In genomic region chr5:76723266-76723665, GRCh38 we compare ENCODE assay signal across 21 cellular contexts. TPM values are rescaled to one million over a fixed set of nuclear protein-coding genes. Genes with fewer than 3 reads are reported as not detected.
DNase-seq lines count a peak whose midpoint lies in the region; ATAC-seq, FAIRE-seq and TF ChIP-seq lines count a peak whose summit lies in the region.
"Had no signal": no experiment of that assay in that cellular context is flagged by ENCODE, and none has a peak within 500 bp of the region (broad histone marks: within the 10 kb centered on the region; RNA-seq: fewer than 3 reads in every experiment).

No MANE protein-coding gene starts in this region.

- H3K4me3 Mint-ChIP-seq in T-helper 17 cell (no peak overlapping the region), chondrocyte (ENCODE audit: unreplicated experiment) (no peak overlapping the region), osteocyte (ENCODE audit: unreplicated experiment) (no peak overlapping the region)

- no peak overlapping the region for H3K27ac ChIP-seq in HEK293 (ENCODE audit: extremely low read depth, low read depth, low read length)

- peaks cover 0 to 7% of the 10 kb centered on the region in 2 experiments; a peak in 2 of 3 replicates for H3K36me3 ChIP-seq in HEK293 (ENCODE audit: control insufficient read depth in 2 of 2, insufficient read depth in 1 of 2, low read length in 2 of 2)
- H3K36me3 ChIP-seq: BE2C, Peyer's patch had no signal

- no peak for TF ChIP-seq POLR2A in GM12891 (IDR thresholded peaks at IDR 0.05; ENCODE audit: low read depth, low read length)

- no peaks in the 10 kb centered on the region for H3K4me1 ChIP-seq in HEK293 (ENCODE audit: control insufficient read depth, insufficient read depth, low read length)
- H3K4me1 ChIP-seq: BE2C had no signal

- H3K27ac Mint-ChIP-seq in T-helper 17 cell (peak overlapping the region; percentile 79), chondrocyte (ENCODE audit: unreplicated experiment) (peak overlapping the region; percentile 90), osteocyte (ENCODE audit: unreplicated experiment) (peak overlapping the region; percentile 93)

- CTCF ChIA-PET in HEK293 (lab: Yijun Ruan, JAX), result interaction anchor here (0.7 to 2.5 kb wide), 3 partner anchors 51 to 293 kb away, joined by 3 to 8 read pairs (median 4); no protein-coding TSS in a partner anchor

- H3K9me3 ChIP-seq in HEK293 (ENCODE audit: control insufficient read depth, insufficient read depth, low read depth, low read length), result no peaks in the 10 kb centered on the region
- H3K9me3 ChIP-seq in T-helper 17 cell (ENCODE audit: control insufficient read depth, low read length, poor library complexity, severe bottlenecking), result no peaks in the 10 kb centered on the region
- H3K9me3 ChIP-seq: BE2C, Peyer's patch had no signal

- no peak for TF ChIP-seq CTCF in HEK293 (tag by site-specific recombination; IDR thresholded peaks at IDR 0.05)
- TF ChIP-seq CTCF in chondrocyte (IDR thresholded peaks at IDR 0.05), result no peak
- no peak for TF ChIP-seq CTCF in osteocyte (IDR thresholded peaks at IDR 0.05)

- no peak overlapping the region for H3K4me3 ChIP-seq in HEK293 (ENCODE audit: low read depth, low read length)
- H3K4me3 ChIP-seq: Peyer's patch had no signal

- no peak for FAIRE-seq in GM12891 (lab: Jason Lieb, UNC)
- FAIRE-seq: GM12892 had no signal

- peaks cover 2% of the 10 kb centered on the region for H3K36me3 Mint-ChIP-seq in T-helper 17 cell (ENCODE audit: low read depth)
- peaks cover 2% of the 10 kb centered on the region for H3K36me3 Mint-ChIP-seq in chondrocyte (ENCODE audit: low read depth)
- H3K36me3 Mint-ChIP-seq in osteocyte (ENCODE audit: unreplicated experiment), result peaks cover 9% of the 10 kb centered on the region

- H3K4me1 Mint-ChIP-seq in T-helper 17 cell (peaks cover 5% of the 10 kb centered on the region), chondrocyte (ENCODE audit: low read depth) (peaks cover 62% of the 10 kb centered on the region), osteocyte (ENCODE audit: unreplicated experiment) (peaks cover 57% of the 10 kb centered on the region)

- ATAC-seq in T-helper 17 cell, result no peak
- ATAC-seq in GM19455 (IDR thresholded peaks at IDR 0.05; ENCODE audit: unreplicated experiment), result no peak
- ATAC-seq: HCT116 had no signal

- H3K9me3 Mint-ChIP-seq in chondrocyte (ENCODE audit: low read depth), result peaks cover 2% of the 10 kb centered on the region
- H3K9me3 Mint-ChIP-seq in osteocyte (ENCODE audit: unreplicated experiment), result peaks cover 2% of the 10 kb centered on the region

- no peaks in the 10 kb centered on the region for H3K27me3 Mint-ChIP-seq in T-helper 17 cell
- no peaks in the 10 kb centered on the region for H3K27me3 Mint-ChIP-seq in chondrocyte (ENCODE audit: low read depth)
- no peaks in the 10 kb centered on the region for H3K27me3 Mint-ChIP-seq in osteocyte (ENCODE audit: unreplicated experiment)

- POLR2A ChIA-PET in HEK293 (lab: Yijun Ruan, JAX), result interaction anchor here (1.3 kb wide), 1 partner anchor 14 kb away, joined by 3 read pairs; no protein-coding TSS in a partner anchor

- DNase-seq in T-helper 17 cell, result no peak
- no peak for DNase-seq in chondrocyte (ENCODE audit: low spot score)
- DNase-seq in osteocyte (ENCODE audit: extremely low spot score, unreplicated experiment), result no peak
- DNase-seq in DMS79 (lab: John Stamatoyannopoulos, UW), result no peak
- DNase-seq in GM12891 (ENCODE audit: insufficient read length, low spot score), result no peak
- no peak for DNase-seq in OCI-M1 (lab: John Stamatoyannopoulos, UW)
- DNase-seq: BE2C; COR-L47; DND-41; GOT3; KBM-7; NCI-H1092 treated with DMSO at 0.1 percent for 48 hours; NCI-H1436 treated with DMSO at 0.1 percent for 48 hours; NCI-H1930; NCI-H748 treated with DMSO at 0.1 percent for 48 hours; NK-92 treated with Interleukin-12 subunit alpha and Interleukin-12 subunit beta, amount 100 ng/mL, for 24 hours; Peyer's patch had no signal

TF ChIP-seq in HEK293, 187 proteins besides CTCF, POLR2A, EP300 and RAD21:
- TF ChIP-seq ZNF768 (tag by site-specific recombination; IDR thresholded peaks at IDR 0.05), result peak; percentile 76; the same call in 1 of the 2 replicates
- TF ChIP-seq ZSCAN16 (tag by site-specific recombination; IDR thresholded peaks at IDR 0.05), result no peak

TF ChIP-seq in GM12891, 5 proteins besides CTCF, POLR2A, EP300 and RAD21:
- TF ChIP-seq POU2F2 (IDR thresholded peaks at IDR 0.05; ENCODE audit: low read depth, low read length) (no peak), POLR2AphosphoS5 (IDR thresholded peaks at IDR 0.05; ENCODE audit: low read depth, low read length) (no peak)
TF ChIP-seq in GM12891: peak in this region for 0.

RNA-seq across cellular contexts. Expression of gene F2R, which starts 7.3 kb away (rescaled TPM):
- total RNA-seq in T-helper 17 cell (10 to 100 TPM in 1 of 2 donors, 1 to 10 TPM in 1; 3.6 to 20.4 TPM), chondrocyte (126 to 176 TPM (median 128 TPM) in 3 replicates), osteocyte (108 and 113 TPM in 2 replicates)
- 1.2 TPM for polyA plus RNA-seq in GM12891 (2012; ENCODE audit: low read depth, missing spikeins)
